Comparison of ENCODE assay signal across 35 cellular contexts in the genomic region with DNA sequence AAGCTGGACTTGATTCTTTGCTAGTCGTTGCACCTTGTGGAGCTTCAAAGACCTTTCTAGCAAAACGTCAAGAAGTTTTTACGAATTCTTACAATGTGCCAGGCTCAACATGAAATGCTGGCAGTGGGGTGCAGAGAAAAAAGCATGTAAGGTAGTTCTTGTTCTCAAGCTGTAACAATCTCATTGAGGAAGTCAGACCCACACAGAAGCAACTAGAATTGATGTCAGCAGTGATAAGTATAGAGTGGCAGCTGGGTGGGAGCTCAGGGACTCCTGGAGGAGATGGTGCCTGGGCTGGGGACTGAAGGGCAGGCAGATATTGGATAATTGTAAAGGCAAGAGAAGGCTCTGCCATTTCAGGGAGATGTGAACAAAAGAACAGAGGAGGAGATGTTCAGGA.
A peak's percentile ranks its signal among the peaks of the same experiment; 100 is the strongest.
DNase-seq lines count a peak whose midpoint lies in the region; ATAC-seq, FAIRE-seq and TF ChIP-seq lines count a peak whose summit lies in the region.
"Had no signal": no experiment of that assay in that cellular context is flagged by ENCODE, and none has a peak within 500 bp of the region (broad histone marks: within the 10 kb centered on the region; RNA-seq: fewer than 3 reads in every experiment).

No MANE protein-coding gene starts in this region.

- peak; percentile 28 for DNase-seq in right atrium auricular region (ENCODE audit: low spot score)
- DNase-seq in Right ventricle myocardium inferior (ENCODE audit: missing footprints): no peak
- peak; percentile 21 for DNase-seq in islet precursor cell
- no peak for DNase-seq in neural crest cell (ENCODE audit: low read depth, low spot score)
- DNase-seq in neural progenitor cell (ENCODE audit: low spot score): no peak
- DNase-seq in GM12892 (ENCODE audit: insufficient read length): no peak
- DNase-seq in activated CD4-positive, alpha-beta T cell treated with anti-CD3 and anti-CD28 coated beads for 1 hour: no peak
- DNase-seq in PC-9: no peak
- DNase-seq: 8988T; ACHN; AML-193; BE2C; C1 segment of cervical spinal cord; Caco-2; Calu3; CD4-positive, alpha-beta memory T cell; CD4-positive, alpha-beta T cell; CD4-positive, CD25-positive, alpha-beta regulatory T cell; CD8-positive, alpha-beta memory T cell; CD8-positive, alpha-beta T cell; COR-L47; DMS 273 treated with DMSO at 0.1 percent for 48 hours; DMS153; DMS79; DMS79 treated with DMSO at 0.1 percent for 48 hours; DND-41 had no signal

- H3K79me2 ChIP-seq in neural progenitor cell (ENCODE audit: low read depth) (no peaks in the 10 kb centered on the region), PC-9 (ENCODE audit: low read depth) (no peaks in the 10 kb centered on the region)

- CTCF ChIA-PET in PC-9 (lab: Charles Lee): no interaction called here

- TF ChIP-seq CTCF in right atrium auricular region (IDR thresholded peaks at IDR 0.05): no peak
- no peak for TF ChIP-seq CTCF in neural crest cell (conservative IDR thresholded peaks at IDR 0.05)
- TF ChIP-seq CTCF in neural progenitor cell (IDR thresholded peaks at IDR 0.05): no peak
- TF ChIP-seq CTCF in PC-9 (conservative IDR thresholded peaks at IDR 0.05): no peak

- no peak overlapping the region for H3K4me2 ChIP-seq in neural progenitor cell
- H3K4me2 ChIP-seq in PC-9: no peak overlapping the region
- H3K4me2 ChIP-seq: A549; BLaER1; BLaER1 treated with 17β-estradiol and CSF1 and Interleukin-3, amounts not matched to agents 10 nM and 100 nM had no signal

- no peak overlapping the region for H3K9ac ChIP-seq in neural progenitor cell
- H3K9ac ChIP-seq: BLaER1; BLaER1 treated with 17β-estradiol and CSF1 and Interleukin-3, amounts not matched to agents 10 nM and 100 nM had no signal

- peaks cover 14% of the 10 kb centered on the region for H4K20me1 ChIP-seq in neural progenitor cell (ENCODE audit: low read depth)
- no peaks in the 10 kb centered on the region for H4K20me1 ChIP-seq in PC-9 (ENCODE audit: insufficient read depth)
- H4K20me1 ChIP-seq: BLaER1 had no signal

- H3K9me2 ChIP-seq in PC-9 (ENCODE audit: insufficient read depth): no peaks in the 10 kb centered on the region; the same call in 1 of the 2 replicates

- H3K27ac ChIP-seq in right atrium auricular region (no peak overlapping the region), neural progenitor cell (no peak overlapping the region), PC-9 (no peak overlapping the region)
- H3K27ac ChIP-seq: 22Rv1; A549; BLaER1; BLaER1 treated with 17β-estradiol and CSF1 and Interleukin-3, amounts not matched to agents 10 nM and 100 nM; C4-2B had no signal

- BruUV-seq in PC-9 (replicated peaks; lab: Mats Ljungman, UMichigan): no TSS peak

- no peak for ATAC-seq in Right ventricle myocardium inferior
- ATAC-seq: CD8-positive, alpha-beta T cell had no signal

- H3K36me3 ChIP-seq in right atrium auricular region: no peaks in the 10 kb centered on the region
- no peaks in the 10 kb centered on the region for H3K36me3 ChIP-seq in neural progenitor cell
- no peaks in the 10 kb centered on the region for H3K36me3 ChIP-seq in PC-9 (ENCODE audit: low read depth)
- H3K36me3 ChIP-seq: BE2C; BLaER1; BLaER1 treated with 17β-estradiol and CSF1 and Interleukin-3, amounts not matched to agents 10 nM and 100 nM had no signal

- no peak for TF ChIP-seq POLR2A in GM12892 (IDR thresholded peaks at IDR 0.05; ENCODE audit: low read depth, low read length)

- H3K4me3 Mint-ChIP-seq in neural crest cell (no peak overlapping the region), neural progenitor cell (no peak overlapping the region)
- H3K4me3 Mint-ChIP-seq: B cell; CD14-positive monocyte; CD4-positive, alpha-beta memory T cell; CD4-positive, alpha-beta T cell; CD4-positive, CD25-positive, alpha-beta regulatory T cell; CD8-positive, alpha-beta memory T cell; CD8-positive, alpha-beta T cell had no signal

- no peak overlapping the region for H2AFZ ChIP-seq in neural progenitor cell (replicated peaks)
- no peak overlapping the region for H2AFZ ChIP-seq in PC-9

- H3K9me3 Mint-ChIP-seq in neural crest cell (no peaks in the 10 kb centered on the region), neural progenitor cell (peaks cover 12% of the 10 kb centered on the region)
- H3K9me3 Mint-ChIP-seq: CD4-positive, alpha-beta memory T cell; CD4-positive, alpha-beta T cell; CD8-positive, alpha-beta memory T cell; CD8-positive, alpha-beta T cell had no signal

- H3K9me3 ChIP-seq in right atrium auricular region (no peaks in the 10 kb centered on the region), neural progenitor cell (ENCODE audit: low read depth) (no peaks in the 10 kb centered on the region), PC-9 (ENCODE audit: insufficient read depth, low read depth) (no peaks in the 10 kb centered on the region)
- H3K9me3 ChIP-seq: A549, BE2C, BLaER1, Caco-2 had no signal

- intact Hi-C loops in Right ventricle myocardium inferior (cut with DNase I): no loop called here
- intact Hi-C loops in PC-9 (cut with micrococcal nuclease; ENCODE audit: unreplicated experiment): no loop called here

- H3K4me1 ChIP-seq in right atrium auricular region (no peaks in the 10 kb centered on the region), neural progenitor cell (peaks cover 27% of the 10 kb centered on the region), PC-9 (replicated peaks; ENCODE audit: insufficient read depth) (no peaks in the 10 kb centered on the region)
- H3K4me1 ChIP-seq: A549; BE2C; BLaER1; BLaER1 treated with 17β-estradiol and CSF1 and Interleukin-3, amounts not matched to agents 10 nM and 100 nM; Caco-2 had no signal

- no peak for FAIRE-seq in GM12892 (lab: Jason Lieb, UNC)
- FAIRE-seq: A204.1, A549, D721Med had no signal

- H3K4me3 ChIP-seq in right atrium auricular region (no peak overlapping the region), neural progenitor cell (no peak overlapping the region), PC-9 (no peak overlapping the region)
- H3K4me3 ChIP-seq: A549; BLaER1; BLaER1 treated with 17β-estradiol and CSF1 and Interleukin-3, amounts not matched to agents 10 nM and 100 nM had no signal

- H3K27me3 ChIP-seq in right atrium auricular region (no peaks in the 10 kb centered on the region), neural progenitor cell (no peaks in the 10 kb centered on the region), PC-9 (ENCODE audit: insufficient read depth, low read depth) (no peaks in the 10 kb centered on the region)
- H3K27me3 ChIP-seq: BE2C had no signal

- H3K36me3 Mint-ChIP-seq in neural crest cell (ENCODE audit: low read depth) (peaks cover 10% of the 10 kb centered on the region), neural progenitor cell (peaks cover 44% of the 10 kb centered on the region)
- H3K36me3 Mint-ChIP-seq: CD14-positive monocyte; CD4-positive, alpha-beta memory T cell; CD4-positive, CD25-positive, alpha-beta regulatory T cell; CD8-positive, alpha-beta memory T cell; CD8-positive, alpha-beta T cell had no signal

- H3K27ac Mint-ChIP-seq in neural crest cell (ENCODE audit: unreplicated experiment): peak overlapping the region; percentile 57
- peak overlapping the region; percentile 76 for H3K27ac Mint-ChIP-seq in neural progenitor cell
- H3K27ac Mint-ChIP-seq: B cell; CD14-positive monocyte; CD4-positive, alpha-beta T cell; CD4-positive, CD25-positive, alpha-beta regulatory T cell; CD8-positive, alpha-beta memory T cell; CD8-positive, alpha-beta T cell had no signal

- POLR2A ChIA-PET in PC-9 (lab: Charles Lee; ENCODE audit: unreplicated experiment): no interaction called here

- peaks cover 36% of the 10 kb centered on the region for H3F3A ChIP-seq in neural progenitor cell (ENCODE audit: low read depth)
- H3F3A ChIP-seq in PC-9 (ENCODE audit: insufficient read depth, low read depth): no peaks in the 10 kb centered on the region

- H3K27me3 Mint-ChIP-seq in neural crest cell (ENCODE audit: low read depth): no peaks in the 10 kb centered on the region
- peaks cover 10% of the 10 kb centered on the region for H3K27me3 Mint-ChIP-seq in neural progenitor cell (ENCODE audit: insufficient read depth, low read depth)
- H3K27me3 Mint-ChIP-seq: B cell; CD4-positive, alpha-beta T cell; CD4-positive, CD25-positive, alpha-beta regulatory T cell had no signal

- H3K4me1 Mint-ChIP-seq in neural crest cell (peaks cover 15% of the 10 kb centered on the region), neural progenitor cell (peaks cover 51% of the 10 kb centered on the region)
- H3K4me1 Mint-ChIP-seq: B cell; CD14-positive monocyte; CD4-positive, alpha-beta memory T cell; CD4-positive, CD25-positive, alpha-beta regulatory T cell; CD8-positive, alpha-beta memory T cell had no signal

Comparison
In these comparisons a context has a peak if more than half of its experiments do, and no peak if none do; other contexts are left out.
1. DNase-seq: peak in right atrium auricular region (single experiment) and islet precursor cell (single experiment); none in Right ventricle myocardium inferior (single experiment), neural crest cell (single experiment), neural progenitor cell (single experiment), GM12892 (single experiment), activated CD4-positive, alpha-beta T cell treated with anti-CD3 and anti-CD28 coated beads for 1 hour (single experiment) and PC-9 (0 of 2).